In the genomic region with DNA sequence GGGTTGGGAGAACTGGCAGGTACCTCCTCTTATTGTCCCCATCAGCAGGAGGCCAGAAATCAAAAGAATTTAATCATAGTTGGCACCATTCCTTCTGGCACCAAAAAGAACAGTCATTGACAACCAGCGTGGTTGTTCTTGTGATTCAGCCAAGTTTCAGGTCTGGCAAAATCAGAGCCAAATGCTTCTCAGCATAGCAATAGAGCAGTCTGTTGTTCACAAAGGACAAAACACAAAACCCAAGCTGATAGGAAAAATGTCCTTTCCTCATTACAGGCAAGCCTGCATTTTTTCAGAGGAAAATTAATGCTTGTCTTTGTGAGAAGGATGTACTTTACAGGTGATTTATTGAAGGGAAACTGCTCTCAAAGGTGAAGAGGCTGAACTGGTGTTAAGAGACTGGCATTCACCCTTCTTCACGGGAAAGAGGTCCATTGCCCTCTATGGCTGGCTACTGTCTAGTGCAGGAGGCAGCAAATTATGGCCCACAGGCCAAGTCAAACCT, we compare ENCODE assay signal across 11 cellular contexts.
DNase-seq lines count a peak whose midpoint lies in the region; ATAC-seq, FAIRE-seq and TF ChIP-seq lines count a peak whose summit lies in the region.
"Had no signal": no experiment of that assay in that cellular context is flagged by ENCODE, and none has a peak within 500 bp of the region (broad histone marks: within the 10 kb centered on the region; RNA-seq: fewer than 3 reads in every experiment).

No MANE protein-coding gene starts in this region.

- H2AFZ ChIP-seq in astrocyte (ENCODE audit: low read depth, low read length), result no peak overlapping the region

- H4K20me1 ChIP-seq in astrocyte (ENCODE audit: insufficient read depth, low read length), result no peaks in the 10 kb centered on the region

- no peak overlapping the region for H3K4me2 ChIP-seq in astrocyte (ENCODE audit: low read length)

- H3K27me3 ChIP-seq in astrocyte (ENCODE audit: insufficient read depth, low read length) (no peaks in the 10 kb centered on the region), right atrium auricular region (no peaks in the 10 kb centered on the region)
- H3K27me3 ChIP-seq: neutrophil, uterus had no signal

- H3K27ac ChIP-seq in astrocyte (ENCODE audit: low read depth, low read length) (no peak overlapping the region), right atrium auricular region (peak overlapping the region in 1 of 2 donors; percentile 58)
- H3K27ac ChIP-seq: neutrophil, uterus had no signal

- H3K36me3 ChIP-seq in astrocyte (ENCODE audit: insufficient read depth, low read length) (no peaks in the 10 kb centered on the region), right atrium auricular region (no peaks in the 10 kb centered on the region)
- H3K36me3 ChIP-seq: neutrophil, uterus had no signal

- no peaks in the 10 kb centered on the region for H3K36me3 Mint-ChIP-seq in astrocyte (ENCODE audit: low read depth, unreplicated experiment)
- no peaks in the 10 kb centered on the region for H3K36me3 Mint-ChIP-seq in activated T-cell treated with anti-CD3 and anti-CD28 coated beads, Interleukin-2, amount 50 U/mL, for 4 hours (ENCODE audit: insufficient read depth)

- no peaks in the 10 kb centered on the region for H3K9me3 ChIP-seq in astrocyte (ENCODE audit: insufficient read depth, low read depth, low read length)
- no peaks in the 10 kb centered on the region for H3K9me3 ChIP-seq in right atrium auricular region
- H3K9me3 ChIP-seq: neutrophil, uterus had no signal

- H3K79me2 ChIP-seq in astrocyte (ENCODE audit: insufficient read depth, low read length), result no peaks in the 10 kb centered on the region

- no peak for FAIRE-seq in astrocyte (lab: Jason Lieb, UNC)

- no peaks in the 10 kb centered on the region for H3K4me1 ChIP-seq in astrocyte (ENCODE audit: insufficient read depth, low read length)
- H3K4me1 ChIP-seq in right atrium auricular region, result no peaks in the 10 kb centered on the region
- H3K4me1 ChIP-seq: uterus had no signal

- no peak overlapping the region for H3K27ac Mint-ChIP-seq in astrocyte (ENCODE audit: unreplicated experiment)

- no peak overlapping the region for H3K4me3 ChIP-seq in astrocyte (ENCODE audit: insufficient read depth, low read depth, low read length)
- H3K4me3 ChIP-seq in right atrium auricular region, result no peak overlapping the region
- H3K4me3 ChIP-seq: uterus had no signal

- H3K9ac ChIP-seq in astrocyte (ENCODE audit: low read length), result no peak overlapping the region

- TF ChIP-seq CTCF in astrocyte (IDR thresholded peaks at IDR 0.05; ENCODE audit: insufficient read depth, low read depth, low read length) (no peak), right atrium auricular region (IDR thresholded peaks at IDR 0.05) (peak; percentile 14 to 33)

- no peaks in the 10 kb centered on the region for H3K4me1 Mint-ChIP-seq in astrocyte (ENCODE audit: low read depth, unreplicated experiment)
- H3K4me1 Mint-ChIP-seq in activated T-cell treated with anti-CD3 and anti-CD28 coated beads, Interleukin-2, amount 50 U/mL, for 4 hours (ENCODE audit: low read depth), result no peaks in the 10 kb centered on the region

- no peak for ATAC-seq in activated T-cell treated with anti-CD3 and anti-CD28 coated beads, Interleukin-2, amount 50 U/mL, for 4 hours

- peaks cover 2% of the 10 kb centered on the region for H3K9me3 Mint-ChIP-seq in astrocyte (ENCODE audit: unreplicated experiment)
- peaks cover 17% of the 10 kb centered on the region for H3K9me3 Mint-ChIP-seq in activated T-cell treated with anti-CD3 and anti-CD28 coated beads, Interleukin-2, amount 50 U/mL, for 4 hours

- H3K4me3 Mint-ChIP-seq in astrocyte (ENCODE audit: unreplicated experiment), result no peak overlapping the region
- no peak overlapping the region for H3K4me3 Mint-ChIP-seq in activated T-cell treated with anti-CD3 and anti-CD28 coated beads, Interleukin-2, amount 50 U/mL, for 4 hours

- DNase-seq in NCI-H146 (lab: John Stamatoyannopoulos, UW) (peak; percentile 30), NCI-H146 treated with DMSO at 0.1 percent for 48 hours (lab: John Stamatoyannopoulos, UW; ENCODE audit: unreplicated experiment) (no peak), astrocyte (ENCODE audit: low read depth) (peak; percentile 14), right atrium auricular region (ENCODE audit: low spot score) (no peak), superior temporal gyrus (ENCODE audit: extremely low spot score) (peak; percentile 77), AML-193 (lab: John Stamatoyannopoulos, UW) (no peak), germinal center (ENCODE audit: low spot score) (no peak)
- no peak for DNase-seq in activated T-cell treated with anti-CD3 and anti-CD28 coated beads, Interleukin-2, amount 50 U/mL, for 4 hours
- DNase-seq: activated CD4-positive, alpha-beta T cell treated with anti-CD3 and anti-CD28 coated beads, Interleukin-2, amount 50 U/mL, for 4 hours; uterus had no signal

- H3K27me3 Mint-ChIP-seq in astrocyte (ENCODE audit: low read depth, unreplicated experiment), result peaks cover 6% of the 10 kb centered on the region
- H3K27me3 Mint-ChIP-seq in activated T-cell treated with anti-CD3 and anti-CD28 coated beads, Interleukin-2, amount 50 U/mL, for 4 hours (ENCODE audit: low read depth), result no peaks in the 10 kb centered on the region

Comparison
In these comparisons a context has a peak if more than half of its experiments do, and no peak if none do; other contexts are left out.
1. DNase-seq: peak in NCI-H146 (single experiment), astrocyte (single experiment) and superior temporal gyrus (single experiment); none in NCI-H146 treated with DMSO at 0.1 percent for 48 hours (single experiment), right atrium auricular region (single experiment), AML-193 (0 of 2), germinal center (single experiment) and activated T-cell treated with anti-CD3 and anti-CD28 coated beads, Interleukin-2, amount 50 U/mL, for 4 hours (single experiment).